13 cellular contexts compared by ENCODE assay signal in the genomic region with DNA sequence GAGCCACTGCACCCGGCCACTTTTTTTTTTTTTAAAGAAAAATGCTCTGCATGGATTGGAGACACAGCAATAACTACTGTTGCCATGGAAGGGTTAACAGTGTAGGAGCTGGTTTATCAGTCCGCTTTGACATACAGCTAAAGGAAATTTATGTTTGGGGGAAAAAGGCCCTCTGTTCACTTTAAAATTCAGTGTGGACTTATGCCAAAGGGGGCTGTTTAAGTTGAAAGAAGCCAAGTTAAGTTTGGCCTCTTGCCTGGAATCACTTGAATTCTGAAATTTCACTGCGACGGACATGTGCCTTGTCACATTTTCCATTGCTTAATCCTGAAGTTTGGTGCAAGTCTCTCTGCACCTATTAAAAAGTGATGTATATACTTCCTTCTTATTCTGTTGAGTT. TPM values are rescaled to one million over a fixed set of nuclear protein-coding genes. Genes with fewer than 3 reads are reported as not detected.
A peak's percentile ranks its signal among the peaks of the same experiment; 100 is the strongest.
DNase-seq lines count a peak whose midpoint lies in the region; ATAC-seq and TF ChIP-seq lines count a peak whose summit lies in the region.
"Had no signal": no experiment of that assay in that cellular context is flagged by ENCODE, and none has a peak within 500 bp of the region (broad histone marks: within the 10 kb centered on the region; RNA-seq: fewer than 3 reads in every experiment).

No MANE protein-coding gene starts in this region.

- DNase-seq in NCI-H1694 treated with DMSO at 0.1 percent for 48 hours (lab: John Stamatoyannopoulos, UW) (peak; percentile 80), chondrocyte (ENCODE audit: low spot score) (no peak), midbrain (lab: John Stamatoyannopoulos, UW) (peak; percentile 11), iPS-NIHi11 (ENCODE audit: low spot score) (no peak), HFFc6 (no peak)
- DNase-seq in activated T-helper 1 cell treated with anti-CD3 and anti-CD28 coated beads, Interleukin-12 subunit alpha, Interleukin-12 subunit beta, Interleukin-2, Interleukin-4 antibody, amounts not matched to agents 30 ng/mL and 10 ng/mL and 1 ng/mL, durations not matched to agents 14 hours and 24 hours and 36 hours (ENCODE audit: low spot score): no peak
- DNase-seq: foreskin keratinocyte, GOT3, mesendoderm, T-helper 9 cell had no signal

- H3K9me3 Mint-ChIP-seq in chondrocyte (ENCODE audit: low read depth) (no peaks in the 10 kb centered on the region), HFFc6 (no peaks in the 10 kb centered on the region)
- no peaks in the 10 kb centered on the region for H3K9me3 Mint-ChIP-seq in activated T-helper 1 cell treated with anti-CD3 and anti-CD28 coated beads, Interleukin-12 subunit alpha, Interleukin-12 subunit beta, Interleukin-2, Interleukin-4 antibody, amounts not matched to agents 30 ng/mL and 10 ng/mL and 1 ng/mL, durations not matched to agents 14 hours and 24 hours and 36 hours

- H3K79me2 ChIP-seq in ACC112 (ENCODE audit: control insufficient read depth, insufficient read depth, low read length, unreplicated experiment): peaks cover 20% of the 10 kb centered on the region

- intact Hi-C loops in activated T-helper 1 cell treated with anti-CD3 and anti-CD28 coated beads, Interleukin-12 subunit alpha, Interleukin-12 subunit beta, Interleukin-2, Interleukin-4 antibody, amounts not matched to agents 30 ng/mL and 10 ng/mL and 1 ng/mL, durations not matched to agents 14 hours and 24 hours and 36 hours (cut with micrococcal nuclease): no loop called here

- H3K36me3 Mint-ChIP-seq in chondrocyte (ENCODE audit: low read depth) (peaks cover 5% of the 10 kb centered on the region), HFFc6 (ENCODE audit: low read depth) (peaks cover 20% of the 10 kb centered on the region)
- H3K36me3 Mint-ChIP-seq in activated T-helper 1 cell treated with anti-CD3 and anti-CD28 coated beads, Interleukin-12 subunit alpha, Interleukin-12 subunit beta, Interleukin-2, Interleukin-4 antibody, amounts not matched to agents 30 ng/mL and 10 ng/mL and 1 ng/mL, durations not matched to agents 14 hours and 24 hours and 36 hours (ENCODE audit: low read depth): no peaks in the 10 kb centered on the region

- H3K4me1 Mint-ChIP-seq in chondrocyte (ENCODE audit: low read depth) (peaks cover 89% of the 10 kb centered on the region), HFFc6 (ENCODE audit: low read depth) (peaks cover 80% of the 10 kb centered on the region)
- no peaks in the 10 kb centered on the region for H3K4me1 Mint-ChIP-seq in activated T-helper 1 cell treated with anti-CD3 and anti-CD28 coated beads, Interleukin-12 subunit alpha, Interleukin-12 subunit beta, Interleukin-2, Interleukin-4 antibody, amounts not matched to agents 30 ng/mL and 10 ng/mL and 1 ng/mL, durations not matched to agents 14 hours and 24 hours and 36 hours (ENCODE audit: low read depth)

- H3K27ac Mint-ChIP-seq in chondrocyte (ENCODE audit: unreplicated experiment) (peak overlapping the region; percentile 95), HFFc6 (no peak overlapping the region)
- no peak overlapping the region for H3K27ac Mint-ChIP-seq in activated T-helper 1 cell treated with anti-CD3 and anti-CD28 coated beads, Interleukin-12 subunit alpha, Interleukin-12 subunit beta, Interleukin-2, Interleukin-4 antibody, amounts not matched to agents 30 ng/mL and 10 ng/mL and 1 ng/mL, durations not matched to agents 14 hours and 24 hours and 36 hours

- peak overlapping the region; percentile 45 for H3K4me3 ChIP-seq in ACC112 (ENCODE audit: low read depth, low read length)
- H3K4me3 ChIP-seq: BLaER1 treated with 17β-estradiol and CSF1 and Interleukin-3, amounts not matched to agents 10 nM and 100 nM had no signal

- peak overlapping the region; percentile 23 for H3K27ac ChIP-seq in ACC112 (ENCODE audit: low read depth, low read length)
- H3K27ac ChIP-seq: BLaER1 treated with 17β-estradiol and CSF1 and Interleukin-3, amounts not matched to agents 10 nM and 100 nM; foreskin keratinocyte had no signal

- peaks cover 43% of the 10 kb centered on the region for H3K4me1 ChIP-seq in ACC112 (ENCODE audit: control insufficient read depth, insufficient read depth, low read length, unreplicated experiment)
- H3K4me1 ChIP-seq: BLaER1 treated with 17β-estradiol and CSF1 and Interleukin-3, amounts not matched to agents 10 nM and 100 nM had no signal

- TF ChIP-seq CTCF in chondrocyte (IDR thresholded peaks at IDR 0.05) (no peak), HFFc6 (IDR thresholded peaks at IDR 0.05) (no peak)

- no peak overlapping the region for H2AFZ ChIP-seq in ACC112 (ENCODE audit: low read length, unreplicated experiment)

- H3K27me3 ChIP-seq in ACC112 (ENCODE audit: insufficient read depth, low read length): no peaks in the 10 kb centered on the region
- H3K27me3 ChIP-seq: BLaER1 treated with 17β-estradiol and CSF1 and Interleukin-3, amounts not matched to agents 10 nM and 100 nM had no signal

- H3K36me3 ChIP-seq in ACC112 (ENCODE audit: insufficient read depth, low read length): no peaks in the 10 kb centered on the region
- H3K36me3 ChIP-seq: BLaER1 treated with 17β-estradiol and CSF1 and Interleukin-3, amounts not matched to agents 10 nM and 100 nM had no signal

- ATAC-seq in HG02852 (IDR thresholded peaks at IDR 0.05; ENCODE audit: unreplicated experiment): no peak
- ATAC-seq: foreskin keratinocyte had no signal

- H3K4me3 Mint-ChIP-seq in chondrocyte (ENCODE audit: unreplicated experiment) (peak overlapping the region; percentile 48), HFFc6 (no peak overlapping the region)
- H3K4me3 Mint-ChIP-seq in activated T-helper 1 cell treated with anti-CD3 and anti-CD28 coated beads, Interleukin-12 subunit alpha, Interleukin-12 subunit beta, Interleukin-2, Interleukin-4 antibody, amounts not matched to agents 30 ng/mL and 10 ng/mL and 1 ng/mL, durations not matched to agents 14 hours and 24 hours and 36 hours: no peak overlapping the region

- H3K27me3 Mint-ChIP-seq in chondrocyte (ENCODE audit: low read depth): no peaks in the 10 kb centered on the region
- H3K27me3 Mint-ChIP-seq in activated T-helper 1 cell treated with anti-CD3 and anti-CD28 coated beads, Interleukin-12 subunit alpha, Interleukin-12 subunit beta, Interleukin-2, Interleukin-4 antibody, amounts not matched to agents 30 ng/mL and 10 ng/mL and 1 ng/mL, durations not matched to agents 14 hours and 24 hours and 36 hours (ENCODE audit: insufficient read depth): no peaks in the 10 kb centered on the region
- no peaks in the 10 kb centered on the region for H3K27me3 Mint-ChIP-seq in HFFc6 (ENCODE audit: insufficient read depth)

RNA-seq across cellular contexts. Expression of gene KCNE4, which starts 3.1 kb away (rescaled TPM):
- 7.4 to 23.2 TPM (median 22.3 TPM) in 3 replicates for total RNA-seq in chondrocyte
- total RNA-seq in activated T-helper 1 cell treated with anti-CD3 and anti-CD28 coated beads, Interleukin-12 subunit alpha, Interleukin-12 subunit beta, Interleukin-2, Interleukin-4 antibody, amounts not matched to agents 30 ng/mL and 10 ng/mL and 1 ng/mL, durations not matched to agents 14 hours and 24 hours and 36 hours: not detected in 2 replicates
- 10 to 100 TPM in 1 of 6 experiments, 1 to 10 TPM in 5; 4.6 to 10.5 (median 5.0) TPM for total RNA-seq in HFFc6 (2021; fragmentation: NEBNext Ultra II Directional; extraction: Animal tissue kit (Norgen Biotek cat#: 25700))

Comparison
In these comparisons a context has a peak if more than half of its experiments do, and no peak if none do; other contexts are left out.
1. DNase-seq: peak in NCI-H1694 treated with DMSO at 0.1 percent for 48 hours (single experiment) and midbrain (single experiment); none in chondrocyte (single experiment), iPS-NIHi11 (single experiment), activated T-helper 1 cell treated with anti-CD3 and anti-CD28 coated beads, Interleukin-12 subunit alpha, Interleukin-12 subunit beta, Interleukin-2, Interleukin-4 antibody, amounts not matched to agents 30 ng/mL and 10 ng/mL and 1 ng/mL, durations not matched to agents 14 hours and 24 hours and 36 hours (single experiment) and HFFc6 (single experiment).